In the genomic region with DNA sequence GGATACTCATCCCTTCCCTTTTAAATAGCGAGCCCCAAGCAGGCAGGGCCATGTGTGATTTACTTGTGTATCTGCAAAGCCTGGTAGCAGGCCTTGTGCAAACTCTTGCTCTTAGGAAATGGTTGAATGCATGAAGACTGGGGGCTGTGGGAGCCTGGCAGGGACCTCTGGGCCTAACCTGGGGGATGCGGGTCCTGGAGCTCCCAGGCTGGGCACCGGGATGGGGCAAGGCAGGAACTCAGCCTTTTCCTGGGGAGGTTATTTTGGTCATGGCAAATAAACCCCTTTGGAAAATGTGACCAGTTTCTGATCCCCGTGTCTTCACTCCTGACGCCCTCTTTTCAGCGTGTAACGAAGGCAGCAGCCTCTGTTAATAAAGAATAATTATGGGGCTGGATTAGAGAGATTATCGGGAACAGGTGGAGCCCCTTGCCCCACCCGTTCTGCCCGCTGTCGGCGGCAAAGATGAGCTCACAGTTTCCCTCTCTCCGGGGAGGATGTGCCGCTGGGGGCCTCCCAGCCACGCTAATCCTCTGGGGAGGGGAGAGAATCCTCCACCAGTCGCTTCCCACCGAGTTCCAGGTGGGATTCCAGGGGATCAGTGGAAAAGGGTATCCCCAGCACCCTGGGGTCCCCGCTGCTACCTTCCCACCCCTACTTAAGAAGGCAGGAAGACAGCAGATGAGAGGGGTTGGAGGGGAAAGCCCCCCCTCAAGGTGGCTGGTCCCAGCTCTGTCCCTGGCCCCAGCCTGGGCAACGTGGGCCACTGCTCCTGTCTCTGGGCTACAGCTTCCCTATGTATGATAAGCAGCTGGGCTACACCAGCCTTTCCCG, we compare ENCODE assay signal across 14 cellular contexts.
DNase-seq lines count a peak whose midpoint lies in the region; ATAC-seq and TF ChIP-seq lines count a peak whose summit lies in the region.
"Had no signal": no experiment of that assay in that cellular context is flagged by ENCODE, and none has a peak within 500 bp of the region (broad histone marks: within the 10 kb centered on the region; RNA-seq: fewer than 3 reads in every experiment).

No MANE protein-coding gene starts in this region.

- no peak overlapping the region for H3K27ac Mint-ChIP-seq in neural progenitor cell
- H3K27ac Mint-ChIP-seq in CD4-positive, alpha-beta T cell: no peak overlapping the region
- H3K27ac Mint-ChIP-seq: B cell; H9; T-helper 1 cell treated with Interleukin-12 subunit alpha and Interleukin-12 subunit beta and Interleukin-4 antibody, amounts not matched to agents 30 μg/mL and 1 μg/mL, for 36 hours had no signal

- H3K27me3 Mint-ChIP-seq in neural progenitor cell (ENCODE audit: insufficient read depth, low read depth): peaks cover 38% of the 10 kb centered on the region
- H3K27me3 Mint-ChIP-seq in CD4-positive, alpha-beta T cell: peaks cover 53% of the 10 kb centered on the region

- H3K79me2 ChIP-seq in neural progenitor cell (ENCODE audit: low read depth): no peaks in the 10 kb centered on the region

- POLR2A ChIA-PET in CD4-positive, alpha-beta T cell (lab: Charles Lee): no interaction called here

- H3K9me3 ChIP-seq in neural progenitor cell (ENCODE audit: low read depth): no peaks in the 10 kb centered on the region
- H3K9me3 ChIP-seq in CD4-positive, alpha-beta T cell (ENCODE audit: control insufficient read depth, low read length): no peaks in the 10 kb centered on the region
- H3K9me3 ChIP-seq: SK-N-SH had no signal

- intact Hi-C loops in Right ventricle myocardium superior (cut with DNase I): no loop called here
- intact Hi-C loops in CD4-positive, alpha-beta T cell (cut with DNase I, micrococcal nuclease): no loop called here

- peaks cover 87% of the 10 kb centered on the region for H4K20me1 ChIP-seq in neural progenitor cell (ENCODE audit: low read depth)

- no peak overlapping the region for H3K4me2 ChIP-seq in neural progenitor cell
- H3K4me2 ChIP-seq: SK-N-SH had no signal

- CTCF ChIA-PET in CD4-positive, alpha-beta T cell (lab: Charles Lee): no interaction called here

- no peak overlapping the region for H3K27ac ChIP-seq in neural progenitor cell
- no peak overlapping the region for H3K27ac ChIP-seq in CD4-positive, alpha-beta T cell (ENCODE audit: low read depth, low read length)

- DNase-seq in D341Med (ENCODE audit: low spot score) (peak; percentile 84), NCI-H1417 treated with DMSO at 0.1 percent for 48 hours (lab: John Stamatoyannopoulos, UW) (peak; percentile 2), NCI-H82 treated with DMSO at 0.1 percent for 48 hours (lab: John Stamatoyannopoulos, UW; ENCODE audit: unreplicated experiment) (peak; percentile 95), neural progenitor cell (ENCODE audit: low spot score) (peak; percentile 31), Right ventricle myocardium superior (no peak), dedifferentiated amniotic fluid mesenchymal stem cell (ENCODE audit: extremely low spot score) (no peak), NCI-H1048 (lab: John Stamatoyannopoulos, UW) (no peak)
- DNase-seq in CD4-positive, alpha-beta T cell: no peak
- DNase-seq: H9, NCI-H2029, NCI-H226, SK-N-SH had no signal

- peaks cover 56% of the 10 kb centered on the region for H3K4me1 Mint-ChIP-seq in neural progenitor cell
- H3K4me1 Mint-ChIP-seq in CD4-positive, alpha-beta T cell (ENCODE audit: low read depth): no peaks in the 10 kb centered on the region
- H3K4me1 Mint-ChIP-seq: B cell had no signal

- peak overlapping the region; percentile 13 for H3K4me3 Mint-ChIP-seq in neural progenitor cell
- H3K4me3 Mint-ChIP-seq in CD4-positive, alpha-beta T cell: no peak overlapping the region
- H3K4me3 Mint-ChIP-seq: B cell; H9; T-helper 1 cell treated with Interleukin-12 subunit alpha and Interleukin-12 subunit beta and Interleukin-4 antibody, amounts not matched to agents 30 μg/mL and 1 μg/mL, for 36 hours had no signal

- ATAC-seq in Right ventricle myocardium superior (ENCODE audit: poor library complexity): no peak
- ATAC-seq in CD4-positive, alpha-beta T cell (ENCODE audit: poor library complexity): no peak

- peaks cover 25% of the 10 kb centered on the region for H3F3A ChIP-seq in neural progenitor cell (ENCODE audit: low read depth)

- H3K27me3 ChIP-seq in neural progenitor cell: peaks cover 99% of the 10 kb centered on the region
- H3K27me3 ChIP-seq in CD4-positive, alpha-beta T cell (ENCODE audit: control insufficient read depth, insufficient read depth, low read length): peaks cover 51% of the 10 kb centered on the region

- H3K36me3 Mint-ChIP-seq in neural progenitor cell: peaks cover 2% of the 10 kb centered on the region
- no peaks in the 10 kb centered on the region for H3K36me3 Mint-ChIP-seq in CD4-positive, alpha-beta T cell (ENCODE audit: low read depth)

- H3K4me1 ChIP-seq in neural progenitor cell: peaks cover 25% of the 10 kb centered on the region

- H3K4me3 ChIP-seq in neural progenitor cell: no peak overlapping the region

- no peak overlapping the region for H2AFZ ChIP-seq in neural progenitor cell (replicated peaks)

- no peaks in the 10 kb centered on the region for H3K9me3 Mint-ChIP-seq in neural progenitor cell
- no peaks in the 10 kb centered on the region for H3K9me3 Mint-ChIP-seq in CD4-positive, alpha-beta T cell
- H3K9me3 Mint-ChIP-seq: H9; T-helper 1 cell treated with Interleukin-12 subunit alpha and Interleukin-12 subunit beta and Interleukin-4 antibody, amounts not matched to agents 30 μg/mL and 1 μg/mL, for 36 hours had no signal

- H3K9ac ChIP-seq in neural progenitor cell: no peak overlapping the region
- H3K9ac ChIP-seq: SK-N-SH had no signal

- no peaks in the 10 kb centered on the region for H3K36me3 ChIP-seq in neural progenitor cell

- no peak for TF ChIP-seq CTCF in neural progenitor cell (IDR thresholded peaks at IDR 0.05)
- no peak for TF ChIP-seq CTCF in CD4-positive, alpha-beta T cell (IDR thresholded peaks at IDR 0.05)

Comparison
In these comparisons a context has a peak if more than half of its experiments do, and no peak if none do; other contexts are left out.
1. DNase-seq: peak in D341Med (single experiment), NCI-H1417 treated with DMSO at 0.1 percent for 48 hours (single experiment), NCI-H82 treated with DMSO at 0.1 percent for 48 hours (single experiment) and neural progenitor cell (single experiment); none in Right ventricle myocardium superior (single experiment), CD4-positive, alpha-beta T cell (0 of 10), dedifferentiated amniotic fluid mesenchymal stem cell (single experiment) and NCI-H1048 (single experiment).